ENCODE assay signal across 1 cellular context in genomic region chr2:96203130-96204028, GRCh38.
TF ChIP-seq lines count a peak whose summit lies in the region.

No MANE protein-coding gene starts in this region.

TF ChIP-seq in K562, 482 proteins besides CTCF, POLR2A, EP300 and RAD21:
- TF ChIP-seq ZNF316 (IDR thresholded peaks at IDR 0.05) (peak; percentile 58; the same call in 1 of the 2 replicates), C11orf30 (IDR thresholded peaks at IDR 0.05; ENCODE audit: low read depth) (peak; percentile 50), GATAD2A (IDR thresholded peaks at IDR 0.05) (no peak)
